8 cellular contexts compared by ENCODE assay signal in the genomic region with DNA sequence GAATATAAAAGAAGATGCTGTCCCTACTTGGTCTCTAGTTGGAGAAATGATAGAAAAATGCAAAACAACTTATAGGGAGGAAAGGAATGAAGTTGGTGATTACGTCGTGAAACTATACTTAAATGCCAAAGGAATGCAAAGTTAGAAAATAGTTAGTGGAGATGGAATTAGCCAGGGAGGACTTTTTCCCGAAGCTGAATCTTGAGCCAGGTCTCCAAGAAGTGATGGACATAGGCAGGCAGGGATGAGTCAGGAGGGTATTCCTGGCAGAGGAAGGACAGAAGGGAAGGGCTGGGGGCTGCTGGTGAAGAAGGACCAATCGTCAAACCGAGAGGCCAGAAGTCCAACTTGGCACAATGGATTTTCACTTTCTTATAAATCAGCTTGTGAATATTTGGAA. TPM values are rescaled to one million over a fixed set of nuclear protein-coding genes. Genes with fewer than 3 reads are reported as not detected.
DNase-seq lines count a peak whose midpoint lies in the region; ATAC-seq and TF ChIP-seq lines count a peak whose summit lies in the region.

No MANE protein-coding gene starts in this region.

- TF ChIP-seq CTCF in kidney epithelial cell (IDR thresholded peaks at IDR 0.05; ENCODE audit: insufficient read depth, low read length, poor library complexity, severe bottlenecking) (no peak), thyroid gland (IDR thresholded peaks at IDR 0.05) (no peak)

- H3K27ac Mint-ChIP-seq in activated CD4-positive, alpha-beta T cell treated with anti-CD3 and anti-CD28 coated beads, Interleukin-2, amount 10 ng/mL, durations not matched to agents 7 days and 5 days = peak overlapping the region; percentile 92
- no peak overlapping the region for H3K27ac Mint-ChIP-seq in activated naive CD8-positive, alpha-beta T cell treated with anti-CD3 and anti-CD28 coated beads, Interleukin-2, amount 10 ng/mL, durations not matched to agents 7 days and 5 days

- peak overlapping the region; percentile 88 for H3K4me3 Mint-ChIP-seq in activated CD4-positive, alpha-beta T cell treated with anti-CD3 and anti-CD28 coated beads, Interleukin-2, amount 10 ng/mL, durations not matched to agents 7 days and 5 days
- peak overlapping the region; percentile 86 for H3K4me3 Mint-ChIP-seq in activated naive CD8-positive, alpha-beta T cell treated with anti-CD3 and anti-CD28 coated beads, Interleukin-2, amount 10 ng/mL, durations not matched to agents 7 days and 5 days

- no peak for TF ChIP-seq POLR2A in thyroid gland (IDR thresholded peaks at IDR 0.05)

- peaks cover 49% of the 10 kb centered on the region for H3K4me1 Mint-ChIP-seq in activated CD4-positive, alpha-beta T cell treated with anti-CD3 and anti-CD28 coated beads, Interleukin-2, amount 10 ng/mL, durations not matched to agents 7 days and 5 days
- peaks cover 38% of the 10 kb centered on the region for H3K4me1 Mint-ChIP-seq in activated naive CD8-positive, alpha-beta T cell treated with anti-CD3 and anti-CD28 coated beads, Interleukin-2, amount 10 ng/mL, durations not matched to agents 7 days and 5 days

- H3K27me3 Mint-ChIP-seq in activated CD4-positive, alpha-beta T cell treated with anti-CD3 and anti-CD28 coated beads, Interleukin-2, amount 10 ng/mL, durations not matched to agents 7 days and 5 days = no peaks in the 10 kb centered on the region
- peaks cover 2% of the 10 kb centered on the region for H3K27me3 Mint-ChIP-seq in activated naive CD8-positive, alpha-beta T cell treated with anti-CD3 and anti-CD28 coated beads, Interleukin-2, amount 10 ng/mL, durations not matched to agents 7 days and 5 days

- peak overlapping the region; percentile 79 to 94 (median 91) for H3K27ac ChIP-seq in thyroid gland

- intact Hi-C loops in thyroid gland (cut with DNase I) (no loop called here), head of caudate nucleus (cut with DNase I) (no loop called here)

- CTCF ChIA-PET in activated CD4-positive, alpha-beta T cell treated with anti-CD3 and anti-CD28 coated beads, Interleukin-2, amount 10 ng/mL, durations not matched to agents 7 days and 5 days (lab: Charles Lee) = interaction anchor here (0.6 kb wide), 1 partner anchor 25 kb away, joined by 3 read pairs; no protein-coding TSS in a partner anchor

- H3K36me3 ChIP-seq in kidney epithelial cell (ENCODE audit: control insufficient read depth, insufficient read depth, low read length) (no peaks in the 10 kb centered on the region), thyroid gland (no peaks in the 10 kb centered on the region)

- WGBS in thyroid gland, 2 donors = 5 to 6% methylated on average over 5 of the region's 5 CpGs

- peak overlapping the region; percentile 86 for H3K4me3 ChIP-seq in kidney epithelial cell (ENCODE audit: low read depth, low read length)
- peak overlapping the region in 2 of 3 donors; percentile 56 to 65 for H3K4me3 ChIP-seq in thyroid gland (replicated peaks in 1 of 3)

- peaks cover 51 to 52% of the 10 kb centered on the region in 2 donors for H3K4me1 ChIP-seq in thyroid gland

- no peaks in the 10 kb centered on the region for H3K27me3 ChIP-seq in kidney epithelial cell (ENCODE audit: control insufficient read depth, insufficient read depth, low read length)
- H3K27me3 ChIP-seq in thyroid gland = no peaks in the 10 kb centered on the region

- H3K36me3 Mint-ChIP-seq in activated CD4-positive, alpha-beta T cell treated with anti-CD3 and anti-CD28 coated beads, Interleukin-2, amount 10 ng/mL, durations not matched to agents 7 days and 5 days (ENCODE audit: low read depth) = peaks cover 12% of the 10 kb centered on the region
- H3K36me3 Mint-ChIP-seq in activated naive CD8-positive, alpha-beta T cell treated with anti-CD3 and anti-CD28 coated beads, Interleukin-2, amount 10 ng/mL, durations not matched to agents 7 days and 5 days = peaks cover 9% of the 10 kb centered on the region

- POLR2A ChIA-PET in activated CD4-positive, alpha-beta T cell treated with anti-CD3 and anti-CD28 coated beads, Interleukin-2, amount 10 ng/mL, durations not matched to agents 7 days and 5 days (lab: Charles Lee) = no interaction called here
- POLR2A ChIA-PET in activated naive CD8-positive, alpha-beta T cell treated with anti-CD3 and anti-CD28 coated beads, Interleukin-2, amount 10 ng/mL, durations not matched to agents 7 days and 5 days (lab: Charles Lee) = interaction anchor here (0.6 to 3.0 kb wide), 3 partner anchors 22 to 237 kb away, joined by 5 to 24 read pairs (median 6); no protein-coding TSS in a partner anchor

- no peak for ATAC-seq in activated naive CD8-positive, alpha-beta T cell treated with anti-CD3 and anti-CD28 coated beads, Interleukin-2, amount 10 ng/mL, durations not matched to agents 7 days and 5 days (ENCODE audit: low read depth)
- no peak for ATAC-seq in HG02588 (IDR thresholded peaks at IDR 0.05; ENCODE audit: unreplicated experiment)

- peaks cover 2% of the 10 kb centered on the region for H3K9me3 Mint-ChIP-seq in activated CD4-positive, alpha-beta T cell treated with anti-CD3 and anti-CD28 coated beads, Interleukin-2, amount 10 ng/mL, durations not matched to agents 7 days and 5 days
- H3K9me3 Mint-ChIP-seq in activated naive CD8-positive, alpha-beta T cell treated with anti-CD3 and anti-CD28 coated beads, Interleukin-2, amount 10 ng/mL, durations not matched to agents 7 days and 5 days = no peaks in the 10 kb centered on the region

- H3K9me3 ChIP-seq in thyroid gland = no peaks in the 10 kb centered on the region

- no peak for DNase-seq in activated CD4-positive, alpha-beta T cell treated with anti-CD3 and anti-CD28 coated beads, Interleukin-2, amount 10 ng/mL, durations not matched to agents 7 days and 5 days
- no peak for DNase-seq in activated CD4-positive, alpha-beta T cell treated with anti-CD3 and anti-CD28 coated beads, Interleukin-2, amount 50 U/mL, for 1 hour
- DNase-seq in activated naive CD8-positive, alpha-beta T cell treated with anti-CD3 and anti-CD28 coated beads, Interleukin-2, amount 10 ng/mL, durations not matched to agents 7 days and 5 days = no peak
- no peak for DNase-seq in kidney epithelial cell (ENCODE audit: low read depth)
- DNase-seq in thyroid gland = no peak
- DNase-seq in head of caudate nucleus = no peak
- DNase-seq in COLO668 (lab: John Stamatoyannopoulos, UW; ENCODE audit: unreplicated experiment) = no peak

RNA-seq across cellular contexts. Expression of a gene that starts 1.8 kb away (rescaled TPM):
- 10 to 100 TPM; 20.2 to 25.3 TPM for total RNA-seq in activated CD4-positive, alpha-beta T cell treated with anti-CD3 and anti-CD28 coated beads, Interleukin-2, amount 10 ng/mL, durations not matched to agents 7 days and 5 days
- 10 to 100 TPM; 19.1 to 24.1 TPM for total RNA-seq in activated naive CD8-positive, alpha-beta T cell treated with anti-CD3 and anti-CD28 coated beads, Interleukin-2, amount 10 ng/mL, durations not matched to agents 7 days and 5 days
- 9.0 and 28.8 TPM in 2 replicates for total RNA-seq in kidney epithelial cell
- total RNA-seq in thyroid gland = 10 to 100 TPM; 58.0 to 99.5 (median 96.7) TPM

RNA-seq across cellular contexts. Expression of a gene that starts 56.3 kb away (rescaled TPM):
- 10 to 100 TPM; 51.8 to 53.2 TPM for total RNA-seq in activated CD4-positive, alpha-beta T cell treated with anti-CD3 and anti-CD28 coated beads, Interleukin-2, amount 10 ng/mL, durations not matched to agents 7 days and 5 days
- total RNA-seq in activated naive CD8-positive, alpha-beta T cell treated with anti-CD3 and anti-CD28 coated beads, Interleukin-2, amount 10 ng/mL, durations not matched to agents 7 days and 5 days = 10 to 100 TPM; 40.5 to 41.4 TPM
- total RNA-seq in kidney epithelial cell (32.3 and 32.8 TPM in 2 replicates), thyroid gland (10 to 100 TPM; 22.4 to 33.1 (median 24.1) TPM)

RNA-seq across cellular contexts. Expression of a gene that starts 56.3 kb away (rescaled TPM):
- total RNA-seq in activated CD4-positive, alpha-beta T cell treated with anti-CD3 and anti-CD28 coated beads, Interleukin-2, amount 10 ng/mL, durations not matched to agents 7 days and 5 days = 100 to 1,000 TPM; 132 to 165 TPM
- total RNA-seq in activated naive CD8-positive, alpha-beta T cell treated with anti-CD3 and anti-CD28 coated beads, Interleukin-2, amount 10 ng/mL, durations not matched to agents 7 days and 5 days = 100 to 1,000 TPM; 126 to 132 TPM
- total RNA-seq in kidney epithelial cell = 136 and 145 TPM in 2 replicates
- total RNA-seq in thyroid gland = 100 to 1,000 TPM in 3 of 4 donors, 10 to 100 TPM in 1; 95.8 to 124 (median 104) TPM
